ENCODE assay signal across 2 cellular contexts in the genomic region with DNA sequence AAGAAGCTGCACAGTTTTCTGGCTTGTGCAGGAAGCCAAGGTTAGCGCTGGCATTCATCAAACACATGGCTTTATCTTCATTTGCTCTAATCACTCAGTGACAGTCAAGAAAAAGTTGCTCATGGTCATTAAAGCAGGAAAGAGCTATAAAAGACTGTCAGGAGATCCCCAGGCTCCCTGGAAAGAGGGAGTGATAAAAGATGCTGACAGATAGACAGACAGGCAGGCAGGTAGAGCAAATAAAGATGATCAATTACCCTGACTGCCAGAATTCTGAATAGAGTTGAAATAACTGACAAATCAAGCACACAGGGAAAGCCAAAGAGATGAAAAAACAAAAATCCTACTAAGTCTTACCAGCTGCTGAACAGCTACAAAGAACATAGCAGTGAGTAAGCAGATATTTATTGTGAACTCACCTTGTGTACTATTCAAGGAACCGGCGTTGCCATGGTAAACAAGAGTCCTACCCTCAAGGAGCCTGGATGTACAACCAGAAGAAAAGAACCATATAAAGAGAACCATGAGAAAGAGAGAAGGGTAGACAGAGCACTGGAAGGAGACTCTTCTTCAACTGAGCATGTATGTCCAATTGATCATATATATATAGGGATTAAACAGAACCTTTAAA.
TF ChIP-seq lines count a peak whose summit lies in the region.

No MANE protein-coding gene starts in this region.

TF ChIP-seq in HEK293T, 16 proteins besides CTCF, POLR2A, EP300 and RAD21:
- TF ChIP-seq, protein P1, sequence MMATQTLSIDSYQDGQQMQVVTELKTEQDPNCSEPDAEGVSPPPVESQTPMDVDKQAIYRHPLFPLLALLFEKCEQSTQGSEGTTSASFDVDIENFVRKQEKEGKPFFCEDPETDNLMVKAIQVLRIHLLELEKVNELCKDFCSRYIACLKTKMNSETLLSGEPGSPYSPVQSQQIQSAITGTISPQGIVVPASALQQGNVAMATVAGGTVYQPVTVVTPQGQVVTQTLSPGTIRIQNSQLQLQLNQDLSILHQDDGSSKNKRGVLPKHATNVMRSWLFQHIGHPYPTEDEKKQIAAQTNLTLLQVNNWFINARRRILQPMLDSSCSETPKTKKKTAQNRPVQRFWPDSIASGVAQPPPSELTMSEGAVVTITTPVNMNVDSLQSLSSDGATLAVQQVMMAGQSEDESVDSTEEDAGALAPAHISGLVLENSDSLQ (IDR thresholded peaks at IDR 0.05), result peak; percentile 77
- TF ChIP-seq CTBP1 (IDR thresholded peaks at IDR 0.05; ENCODE audit: borderline replicate concordance) (no peak), ZNF384 (IDR thresholded peaks at IDR 0.05) (no peak), L3MBTL2 (conservative IDR thresholded peaks at IDR 0.05) (no peak), TARDBP (IDR thresholded peaks at IDR 0.05) (no peak)

TF ChIP-seq in SK-N-SH treated with all-trans-retinoic acid at 6 μM for 48 hours, 23 proteins besides CTCF, POLR2A, EP300 and RAD21 (continued from another document):
- no peak for TF ChIP-seq OSR1 (CRISPR knock-in tag; IDR thresholded peaks at IDR 0.05)
- no peak for TF ChIP-seq BACH2 (CRISPR knock-in tag; IDR thresholded peaks at IDR 0.05; ENCODE audit: borderline replicate concordance)
- TF ChIP-seq ARNTL (CRISPR knock-in tag; IDR thresholded peaks at IDR 0.05; ENCODE audit: borderline replicate concordance, low read depth), result no peak
- TF ChIP-seq, protein P2, sequence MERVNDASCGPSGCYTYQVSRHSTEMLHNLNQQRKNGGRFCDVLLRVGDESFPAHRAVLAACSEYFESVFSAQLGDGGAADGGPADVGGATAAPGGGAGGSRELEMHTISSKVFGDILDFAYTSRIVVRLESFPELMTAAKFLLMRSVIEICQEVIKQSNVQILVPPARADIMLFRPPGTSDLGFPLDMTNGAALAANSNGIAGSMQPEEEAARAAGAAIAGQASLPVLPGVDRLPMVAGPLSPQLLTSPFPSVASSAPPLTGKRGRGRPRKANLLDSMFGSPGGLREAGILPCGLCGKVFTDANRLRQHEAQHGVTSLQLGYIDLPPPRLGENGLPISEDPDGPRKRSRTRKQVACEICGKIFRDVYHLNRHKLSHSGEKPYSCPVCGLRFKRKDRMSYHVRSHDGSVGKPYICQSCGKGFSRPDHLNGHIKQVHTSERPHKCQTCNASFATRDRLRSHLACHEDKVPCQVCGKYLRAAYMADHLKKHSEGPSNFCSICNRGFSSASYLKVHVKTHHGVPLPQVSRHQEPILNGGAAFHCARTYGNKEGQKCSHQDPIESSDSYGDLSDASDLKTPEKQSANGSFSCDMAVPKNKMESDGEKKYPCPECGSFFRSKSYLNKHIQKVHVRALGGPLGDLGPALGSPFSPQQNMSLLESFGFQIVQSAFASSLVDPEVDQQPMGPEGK (CRISPR knock-in tag; IDR thresholded peaks at IDR 0.05; ENCODE audit: borderline replicate concordance), result no peak
- TF ChIP-seq ESRRG (CRISPR knock-in tag; IDR thresholded peaks at IDR 0.05), result no peak
- TF ChIP-seq TOX (CRISPR knock-in tag; IDR thresholded peaks at IDR 0.05; ENCODE audit: borderline replicate concordance), result no peak
- TF ChIP-seq ZNF8 (CRISPR knock-in tag; IDR thresholded peaks at IDR 0.05), result no peak
- TF ChIP-seq, protein P3, sequence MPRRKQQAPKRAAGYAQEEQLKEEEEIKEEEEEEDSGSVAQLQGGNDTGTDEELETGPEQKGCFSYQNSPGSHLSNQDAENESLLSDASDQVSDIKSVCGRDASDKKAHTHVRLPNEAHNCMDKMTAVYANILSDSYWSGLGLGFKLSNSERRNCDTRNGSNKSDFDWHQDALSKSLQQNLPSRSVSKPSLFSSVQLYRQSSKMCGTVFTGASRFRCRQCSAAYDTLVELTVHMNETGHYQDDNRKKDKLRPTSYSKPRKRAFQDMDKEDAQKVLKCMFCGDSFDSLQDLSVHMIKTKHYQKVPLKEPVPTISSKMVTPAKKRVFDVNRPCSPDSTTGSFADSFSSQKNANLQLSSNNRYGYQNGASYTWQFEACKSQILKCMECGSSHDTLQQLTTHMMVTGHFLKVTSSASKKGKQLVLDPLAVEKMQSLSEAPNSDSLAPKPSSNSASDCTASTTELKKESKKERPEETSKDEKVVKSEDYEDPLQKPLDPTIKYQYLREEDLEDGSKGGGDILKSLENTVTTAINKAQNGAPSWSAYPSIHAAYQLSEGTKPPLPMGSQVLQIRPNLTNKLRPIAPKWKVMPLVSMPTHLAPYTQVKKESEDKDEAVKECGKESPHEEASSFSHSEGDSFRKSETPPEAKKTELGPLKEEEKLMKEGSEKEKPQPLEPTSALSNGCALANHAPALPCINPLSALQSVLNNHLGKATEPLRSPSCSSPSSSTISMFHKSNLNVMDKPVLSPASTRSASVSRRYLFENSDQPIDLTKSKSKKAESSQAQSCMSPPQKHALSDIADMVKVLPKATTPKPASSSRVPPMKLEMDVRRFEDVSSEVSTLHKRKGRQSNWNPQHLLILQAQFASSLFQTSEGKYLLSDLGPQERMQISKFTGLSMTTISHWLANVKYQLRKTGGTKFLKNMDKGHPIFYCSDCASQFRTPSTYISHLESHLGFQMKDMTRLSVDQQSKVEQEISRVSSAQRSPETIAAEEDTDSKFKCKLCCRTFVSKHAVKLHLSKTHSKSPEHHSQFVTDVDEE (CRISPR knock-in tag; IDR thresholded peaks at IDR 0.05), result no peak
- no peak for TF ChIP-seq ZNF70 (CRISPR knock-in tag; IDR thresholded peaks at IDR 0.05)
- no peak for TF ChIP-seq SNAI2 (CRISPR knock-in tag; IDR thresholded peaks at IDR 0.05)
- TF ChIP-seq, protein P4, sequence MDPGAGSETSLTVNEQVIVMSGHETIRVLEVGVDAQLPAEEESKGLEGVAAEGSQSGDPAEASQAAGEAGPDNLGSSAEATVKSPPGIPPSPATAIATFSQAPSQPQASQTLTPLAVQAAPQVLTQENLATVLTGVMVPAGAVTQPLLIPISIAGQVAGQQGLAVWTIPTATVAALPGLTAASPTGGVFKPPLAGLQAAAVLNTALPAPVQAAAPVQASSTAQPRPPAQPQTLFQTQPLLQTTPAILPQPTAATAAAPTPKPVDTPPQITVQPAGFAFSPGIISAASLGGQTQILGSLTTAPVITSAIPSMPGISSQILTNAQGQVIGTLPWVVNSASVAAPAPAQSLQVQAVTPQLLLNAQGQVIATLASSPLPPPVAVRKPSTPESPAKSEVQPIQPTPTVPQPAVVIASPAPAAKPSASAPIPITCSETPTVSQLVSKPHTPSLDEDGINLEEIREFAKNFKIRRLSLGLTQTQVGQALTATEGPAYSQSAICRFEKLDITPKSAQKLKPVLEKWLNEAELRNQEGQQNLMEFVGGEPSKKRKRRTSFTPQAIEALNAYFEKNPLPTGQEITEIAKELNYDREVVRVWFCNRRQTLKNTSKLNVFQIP (CRISPR knock-in tag; IDR thresholded peaks at IDR 0.05; ENCODE audit: borderline replicate concordance, low read depth), result no peak
- TF ChIP-seq, protein P5, sequence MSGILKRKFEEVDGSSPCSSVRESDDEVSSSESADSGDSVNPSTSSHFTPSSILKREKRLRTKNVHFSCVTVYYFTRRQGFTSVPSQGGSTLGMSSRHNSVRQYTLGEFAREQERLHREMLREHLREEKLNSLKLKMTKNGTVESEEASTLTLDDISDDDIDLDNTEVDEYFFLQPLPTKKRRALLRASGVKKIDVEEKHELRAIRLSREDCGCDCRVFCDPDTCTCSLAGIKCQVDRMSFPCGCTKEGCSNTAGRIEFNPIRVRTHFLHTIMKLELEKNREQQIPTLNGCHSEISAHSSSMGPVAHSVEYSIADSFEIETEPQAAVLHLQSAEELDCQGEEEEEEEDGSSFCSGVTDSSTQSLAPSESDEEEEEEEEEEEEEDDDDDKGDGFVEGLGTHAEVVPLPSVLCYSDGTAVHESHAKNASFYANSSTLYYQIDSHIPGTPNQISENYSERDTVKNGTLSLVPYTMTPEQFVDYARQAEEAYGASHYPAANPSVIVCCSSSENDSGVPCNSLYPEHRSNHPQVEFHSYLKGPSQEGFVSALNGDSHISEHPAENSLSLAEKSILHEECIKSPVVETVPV (CRISPR knock-in tag; IDR thresholded peaks at IDR 0.05), result no peak
- TF ChIP-seq GLIS3 (CRISPR knock-in tag; IDR thresholded peaks at IDR 0.05), result no peak
